20 cellular contexts compared by ENCODE assay signal in the genomic region with DNA sequence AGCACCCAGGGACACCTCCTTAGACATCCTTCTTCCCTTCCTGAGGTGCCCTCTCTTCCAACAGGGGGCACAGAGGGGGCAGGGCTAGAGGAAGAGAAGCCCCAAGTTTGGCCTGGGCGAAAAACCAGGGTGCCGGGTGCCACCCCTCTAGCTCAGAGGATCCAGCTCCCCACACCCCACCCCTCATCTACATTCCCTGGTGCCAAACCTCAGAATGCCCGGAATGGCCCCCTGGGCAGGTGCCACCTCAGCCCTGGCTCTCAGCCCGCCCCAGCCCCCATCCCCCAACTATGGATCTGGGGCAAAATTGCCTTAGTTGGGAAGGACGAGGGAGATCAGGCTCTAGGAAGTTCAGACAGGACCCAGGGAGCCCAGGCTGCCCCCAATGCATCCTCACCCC. TPM values are rescaled to one million over a fixed set of nuclear protein-coding genes. Genes with fewer than 3 reads are reported as not detected.
A peak's percentile ranks its signal among the peaks of the same experiment; 100 is the strongest.
DNase-seq lines count a peak whose midpoint lies in the region; ATAC-seq and TF ChIP-seq lines count a peak whose summit lies in the region.
"Had no signal": no experiment of that assay in that cellular context is flagged by ENCODE, and none has a peak within 500 bp of the region (broad histone marks: within the 10 kb centered on the region; RNA-seq: fewer than 3 reads in every experiment).

No MANE protein-coding gene starts in this region.

- H3K9me3 ChIP-seq in HUES6 (ENCODE audit: control insufficient read depth, insufficient read depth, low read depth, low read length) (no peaks in the 10 kb centered on the region), transverse colon (no peaks in the 10 kb centered on the region)
- H3K9me3 ChIP-seq: BLaER1, neutrophil had no signal

- peaks cover 8% of the 10 kb centered on the region; the same call in 1 of the 2 replicates for H3K36me3 ChIP-seq in HUES6 (ENCODE audit: control insufficient read depth, insufficient read depth, low read length)
- H3K36me3 ChIP-seq in transverse colon, result no peaks in the 10 kb centered on the region
- H3K36me3 ChIP-seq: BLaER1, neutrophil had no signal

- H3K4me1 ChIP-seq in HUES6 (ENCODE audit: control insufficient read depth, insufficient read depth, low read length), result peaks cover 22% of the 10 kb centered on the region
- peaks cover 0 to 10% (median 5%) of the 10 kb centered on the region in 4 donors for H3K4me1 ChIP-seq in transverse colon

- H3K9ac ChIP-seq in HUES6 (ENCODE audit: low read length), result peak overlapping the region; percentile 76
- H3K9ac ChIP-seq: BLaER1 had no signal

- H3K4me3 Mint-ChIP-seq in chondrocyte (ENCODE audit: unreplicated experiment) (peak overlapping the region; percentile 67), nephron (peak overlapping the region in 1 of 3 experiments; percentile 75)
- H3K4me3 Mint-ChIP-seq: activated B cell treated with CpG ODN at 0.5 μM for 24 hours; activated CD8-positive, alpha-beta T cell treated with anti-CD3 and anti-CD28 coated beads, Interleukin-2, amount 10 ng/mL, durations not matched to agents 7 days and 5 days; activated naive CD8-positive, alpha-beta T cell; activated T-cell treated with anti-CD3 and anti-CD28 coated beads, Interleukin-2, amount 50 U/mL, for 72 hours had no signal

- no peak for TF ChIP-seq CTCF in chondrocyte (IDR thresholded peaks at IDR 0.05)
- no peak for TF ChIP-seq CTCF in nephron (IDR thresholded peaks at IDR 0.05; ENCODE audit: unreplicated experiment in 3 of 3)
- TF ChIP-seq CTCF in transverse colon (IDR thresholded peaks at IDR 0.05), result no peak

- ATAC-seq in GM21576 (IDR thresholded peaks at IDR 0.05; ENCODE audit: unreplicated experiment) (no peak), HG02623 (IDR thresholded peaks at IDR 0.05; ENCODE audit: unreplicated experiment) (no peak)
- ATAC-seq: activated CD8-positive, alpha-beta T cell treated with anti-CD3 and anti-CD28 coated beads, Interleukin-2, amount 10 ng/mL, durations not matched to agents 7 days and 5 days; activated T-cell treated with anti-CD3 and anti-CD28 coated beads, Interleukin-2, amount 50 U/mL, for 72 hours had no signal

- peaks cover 7% of the 10 kb centered on the region for H3K36me3 Mint-ChIP-seq in chondrocyte (ENCODE audit: low read depth)
- H3K36me3 Mint-ChIP-seq in nephron (ENCODE audit: low read depth), result no peaks in the 10 kb centered on the region
- H3K36me3 Mint-ChIP-seq: activated naive CD8-positive, alpha-beta T cell had no signal

- H3K27ac ChIP-seq in HUES6 (ENCODE audit: low read depth, low read length), result peak overlapping the region; percentile 81; the same call in 1 of the 2 replicates
- H3K27ac ChIP-seq in transverse colon, result peak overlapping the region; percentile 86 to 97 (median 89)
- H3K27ac ChIP-seq: BLaER1, neutrophil had no signal

- H3K27ac Mint-ChIP-seq in chondrocyte (ENCODE audit: unreplicated experiment), result peak overlapping the region; percentile 59
- H3K27ac Mint-ChIP-seq in nephron, result peak overlapping the region in 2 of 3 experiments; percentile 46 to 50
- H3K27ac Mint-ChIP-seq: activated B cell treated with CpG ODN at 0.5 μM for 24 hours; activated CD8-positive, alpha-beta T cell treated with anti-CD3 and anti-CD28 coated beads, Interleukin-2, amount 10 ng/mL, durations not matched to agents 7 days and 5 days; activated naive CD8-positive, alpha-beta T cell; activated T-cell treated with anti-CD3 and anti-CD28 coated beads, Interleukin-2, amount 50 U/mL, for 72 hours had no signal

- in situ Hi-C loops in transverse colon (cut with MboI; ENCODE audit: low pct_ligation_motif_present in 1 of 4, low pct_unique_long_range_greater_than_20kb in 1 of 4, low sequenced_read_pairs in 3 of 4), result no loop called here

- peaks cover 27% of the 10 kb centered on the region for H3K4me1 Mint-ChIP-seq in chondrocyte (ENCODE audit: low read depth)
- peaks cover 15% of the 10 kb centered on the region for H3K4me1 Mint-ChIP-seq in nephron

- H3K4me3 ChIP-seq in HUES6 (ENCODE audit: low read depth, low read length) (no peak overlapping the region), transverse colon (peak overlapping the region; percentile 33 to 49 (median 38))
- H3K4me3 ChIP-seq: BLaER1 had no signal

- H3K9me3 Mint-ChIP-seq in chondrocyte (ENCODE audit: low read depth) (no peaks in the 10 kb centered on the region), nephron (no peaks in the 10 kb centered on the region)
- H3K9me3 Mint-ChIP-seq: activated B cell treated with CpG ODN at 0.5 μM for 24 hours; activated T-cell treated with anti-CD3 and anti-CD28 coated beads, Interleukin-2, amount 50 U/mL, for 72 hours had no signal

- WGBS in transverse colon (ENCODE audit: low coverage in 1 of 2), 2 donors, result 65% methylated on average over 5 of the region's 5 CpGs; no CpG with 5 or more reads in 1 of the 2 donors

- intact Hi-C loops in transverse colon (cut with DNase I; ENCODE audit: low total_unique reads), result no loop called here

- no peak for DNase-seq in chondrocyte (ENCODE audit: low spot score)
- no peak for DNase-seq in transverse colon
- DNase-seq in NCI-H524 (lab: John Stamatoyannopoulos, UW), result no peak
- DNase-seq: activated B cell treated with CpG ODN at 0.5 μM for 24 hours; activated CD8-positive, alpha-beta T cell treated with anti-CD3 and anti-CD28 coated beads, Interleukin-2, amount 10 ng/mL, durations not matched to agents 7 days and 5 days; activated T-cell treated with anti-CD3 and anti-CD28 coated beads, Interleukin-2, amount 50 U/mL, for 72 hours; HCEC 1CT; head of caudate nucleus; kidney; NCI-H1417 treated with DMSO at 0.1 percent for 48 hours; NCI-H2227 treated with DMSO at 0.1 percent for 48 hours had no signal

- TF ChIP-seq EP300 in transverse colon (IDR thresholded peaks at IDR 0.05; ENCODE audit: low read depth), result no peak

- H3K27me3 Mint-ChIP-seq in chondrocyte (ENCODE audit: low read depth) (no peaks in the 10 kb centered on the region), nephron (ENCODE audit: low read depth) (peaks cover 14% of the 10 kb centered on the region)

- H3K27me3 ChIP-seq in HUES6 (ENCODE audit: control insufficient read depth, insufficient read depth, low read length) (no peaks in the 10 kb centered on the region), transverse colon (peaks cover 24% of the 10 kb centered on the region)

- TF ChIP-seq POLR2A in transverse colon (IDR thresholded peaks at IDR 0.05), result no peak

RNA-seq across cellular contexts. Expression of gene CNN1, which starts 2.0 kb away (rescaled TPM):
- total RNA-seq in chondrocyte (20.1 to 213 TPM (median 199 TPM) in 3 replicates), transverse colon (1,000 to 10,000 TPM in 1 of 4 donors, 100 to 1,000 TPM in 3; 198 to 1,121 (median 486) TPM)
- total RNA-seq: activated B cell treated with CpG ODN at 0.5 μM for 24 hours; activated CD8-positive, alpha-beta T cell treated with anti-CD3 and anti-CD28 coated beads, Interleukin-2, amount 10 ng/mL, durations not matched to agents 7 days and 5 days; activated T-cell treated with anti-CD3 and anti-CD28 coated beads, Interleukin-2, amount 50 U/mL, for 72 hours; bronchial epithelial cell; T-helper 1 cell treated with Interleukin-12 subunit alpha and Interleukin-12 subunit beta and Interleukin-4 antibody, amounts not matched to agents 30 ng/mL and 1 ng/mL, for 36 hours had no signal

RNA-seq across cellular contexts. Expression of gene ECSIT, which starts 11.7 kb away (rescaled TPM):
- 20.3 to 27.9 TPM (median 20.5 TPM) in 3 replicates for total RNA-seq in chondrocyte
- total RNA-seq in transverse colon, result 10 to 100 TPM; 20.9 to 63.4 (median 39.1) TPM

RNA-seq across cellular contexts. Expression of gene ELOF1, which starts 18.4 kb away (rescaled TPM):
- total RNA-seq in chondrocyte, result 36.2 to 43.8 TPM (median 37.7 TPM) in 3 replicates
- 10 to 100 TPM; 14.7 to 45.7 (median 37.2) TPM for total RNA-seq in transverse colon

RNA-seq across cellular contexts. Expression of gene ZNF653, which starts 35.0 kb away (rescaled TPM):
- total RNA-seq in chondrocyte (6.8 to 8.6 TPM (median 8.2 TPM) in 3 replicates), transverse colon (10 to 100 TPM; 10.6 to 44.9 (median 17.4) TPM)

RNA-seq across cellular contexts. Expression of gene ACP5, which starts 36.8 kb away (rescaled TPM):
- total RNA-seq in chondrocyte, result 0.45 TPM in 1 of 3 replicates, not detected in the others
- total RNA-seq in transverse colon, result 10 to 100 TPM; 10.5 to 60.2 (median 22.4) TPM
